Comparison of ENCODE assay signal across 26 cellular contexts in genomic region chr1:8474369-8474768, GRCh38.
DNase-seq lines count a peak whose midpoint lies in the region; ATAC-seq, FAIRE-seq and TF ChIP-seq lines count a peak whose summit lies in the region.
"Had no signal": no experiment of that assay in that cellular context is flagged by ENCODE, and none has a peak within 500 bp of the region (broad histone marks: within the 10 kb centered on the region; RNA-seq: fewer than 3 reads in every experiment).

No MANE protein-coding gene starts in this region.

- H3K9me2 ChIP-seq in OCI-LY7 (ENCODE audit: insufficient read depth, low read length): no peaks in the 10 kb centered on the region

- intact Hi-C loops in A673 (cut with micrococcal nuclease; ENCODE audit: unreplicated experiment) (no loop called here), OCI-LY7 (cut with micrococcal nuclease; ENCODE audit: unreplicated experiment) (loop anchor here (5.0 kb wide), 1 partner anchor 58 kb away; no protein-coding TSS in a partner anchor)

- H3K4me1 ChIP-seq in A673 (ENCODE audit: insufficient read depth, low read length, poor library complexity, severe bottlenecking) (peaks cover 68% of the 10 kb centered on the region), OCI-LY7 (ENCODE audit: insufficient read depth, low read length, poor library complexity, severe bottlenecking) (peaks cover 86% of the 10 kb centered on the region)

- H3K9me3 ChIP-seq in A673 (ENCODE audit: low read depth, low read length, poor library complexity, severe bottlenecking) (no peaks in the 10 kb centered on the region), OCI-LY7 (ENCODE audit: low read length) (no peaks in the 10 kb centered on the region)
- H3K9me3 ChIP-seq: A549, BLaER1 had no signal

- no peak overlapping the region for H2AFZ ChIP-seq in OCI-LY7 (ENCODE audit: low read length)
- H2AFZ ChIP-seq: PC-9 had no signal

- peaks cover 74% of the 10 kb centered on the region; the same call in 1 of the 2 replicates for H3K79me2 ChIP-seq in OCI-LY7 (ENCODE audit: insufficient read depth, low read depth, low read length)

- TF ChIP-seq CTCF in A673 (conservative IDR thresholded peaks at IDR 0.05; ENCODE audit: low read depth, low read length) (no peak), OCI-LY7 (conservative IDR thresholded peaks at IDR 0.05; ENCODE audit: low read length) (no peak)

- DNase-seq in A673 (ENCODE audit: low spot score): peak; percentile 71
- DNase-seq in GM19239 (ENCODE audit: insufficient read length, low spot score): no peak
- peak; percentile 33 for DNase-seq in NCI-H2081 treated with DMSO at 0.1 percent for 48 hours (lab: John Stamatoyannopoulos, UW)
- no peak for DNase-seq in OCI-LY7 (ENCODE audit: low spot score)
- no peak for DNase-seq in DMS153 (lab: John Stamatoyannopoulos, UW)
- DNase-seq in stimulated activated naive CD4-positive, alpha-beta T cell (lab: John Stamatoyannopoulos, UW): no peak
- DNase-seq: CD4-positive, alpha-beta memory T cell; GDM1; KBM-7; NCI-H1694; NCI-H2107; NCI-H226; NCI-H524; PC-9; SIG-M5; T-helper 1 cell; T-helper 9 cell had no signal

- POLR2A ChIA-PET in A673 (lab: Charles Lee; ENCODE audit: low non-redundant PET) (no interaction called here), OCI-LY7 (lab: Charles Lee) (interaction anchor here (1.0 to 3.0 kb wide), 5 partner anchors 9 to 95 kb away, joined by 6 to 18 read pairs (median 6); no protein-coding TSS in a partner anchor)

- H3K4me3 ChIP-seq in A673 (ENCODE audit: low read depth, low read length, poor library complexity, severe bottlenecking) (no peak overlapping the region), OCI-LY7 (ENCODE audit: low read depth, low read length, poor library complexity, severe bottlenecking) (no peak overlapping the region)
- H3K4me3 ChIP-seq: A549, BLaER1, PC-9 had no signal

- H3K4me2 ChIP-seq in OCI-LY7 (ENCODE audit: low read length): peak overlapping the region; percentile 82
- H3K4me2 ChIP-seq: A549, BLaER1, PC-9 had no signal

- ATAC-seq in HG03280 (IDR thresholded peaks at IDR 0.05; ENCODE audit: unreplicated experiment) (no peak), GM19328 (IDR thresholded peaks at IDR 0.05; ENCODE audit: unreplicated experiment) (no peak)
- ATAC-seq: A549, SK-N-SH treated with all-trans-retinoic acid at 6 μM for 48 hours had no signal

- H3K27me3 ChIP-seq in A673 (replicated peaks; ENCODE audit: insufficient read depth, low read depth, low read length, poor library complexity): no peaks in the 10 kb centered on the region
- H3K27me3 ChIP-seq: BLaER1 had no signal

- H3K36me3 ChIP-seq in A673 (ENCODE audit: insufficient read depth, low read length, poor library complexity, severe bottlenecking): no peaks in the 10 kb centered on the region
- H3K36me3 ChIP-seq in OCI-LY7 (ENCODE audit: insufficient read depth, low read length): no peaks in the 10 kb centered on the region; the same call in 1 of the 2 replicates

- BruUV-seq in A673 (replicated peaks; lab: Mats Ljungman, UMichigan) (no TSS peak), OCI-LY7 (replicated peaks; lab: Mats Ljungman, UMichigan) (no TSS peak)

- H4K20me1 ChIP-seq in OCI-LY7 (ENCODE audit: insufficient read depth, low read length): no peaks in the 10 kb centered on the region

- FAIRE-seq in GM19239 (lab: Jason Lieb, UNC): peak; percentile 93
- FAIRE-seq: A549, D721Med, H54, HepG2 had no signal

- peak overlapping the region; percentile 8 for H3K27ac ChIP-seq in A673 (ENCODE audit: low read depth, low read length, poor library complexity, severe bottlenecking)
- H3K27ac ChIP-seq in OCI-LY7 (ENCODE audit: low read depth, low read length, poor library complexity, severe bottlenecking): peak overlapping the region; percentile 84
- H3K27ac ChIP-seq: A549, BLaER1, PC-9, RWPE1 had no signal

- CTCF ChIA-PET in A673 (lab: Charles Lee): no interaction called here
- CTCF ChIA-PET in OCI-LY7 (lab: Charles Lee; ENCODE audit: unreplicated experiment): interaction anchor here (1.0 kb wide), 1 partner anchor 47 kb away, joined by 3 read pairs; no protein-coding TSS in a partner anchor

Comparison
In these comparisons a context has a peak if more than half of its experiments do, and no peak if none do; other contexts are left out.
1. DNase-seq: peak in A673 (single experiment) and NCI-H2081 treated with DMSO at 0.1 percent for 48 hours (single experiment); none in GM19239 (single experiment), OCI-LY7 (single experiment), DMS153 (single experiment) and stimulated activated naive CD4-positive, alpha-beta T cell (0 of 6).